Comparison of ENCODE assay signal across 17 cellular contexts in genomic region chr6:163429858-163430448, GRCh38. TPM values are rescaled to one million over a fixed set of nuclear protein-coding genes. Genes with fewer than 3 reads are reported as not detected.
A peak's percentile ranks its signal among the peaks of the same experiment; 100 is the strongest.
DNase-seq lines count a peak whose midpoint lies in the region; ATAC-seq and TF ChIP-seq lines count a peak whose summit lies in the region.
"Had no signal": no experiment of that assay in that cellular context is flagged by ENCODE, and none has a peak within 500 bp of the region (broad histone marks: within the 10 kb centered on the region; RNA-seq: fewer than 3 reads in every experiment).

No MANE protein-coding gene starts in this region.

- H3K4me1 ChIP-seq in left ventricle myocardium inferior (peaks cover 99% of the 10 kb centered on the region), upper lobe of right lung (peaks cover 46% of the 10 kb centered on the region), tibial artery (peaks cover 0 to 95% (median 29%) of the 10 kb centered on the region in 4 donors)

- peak; percentile 68 for ATAC-seq in upper lobe of right lung

- H3K9me3 ChIP-seq in left ventricle myocardium inferior (replicated peaks) (no peaks in the 10 kb centered on the region), upper lobe of right lung (no peaks in the 10 kb centered on the region), tibial artery (no peaks in the 10 kb centered on the region)

- H3K27ac ChIP-seq in left ventricle myocardium inferior (replicated peaks) (peak overlapping the region; percentile 24), caudate nucleus (ENCODE audit: low read depth, low read length) (peak overlapping the region; percentile 12), upper lobe of right lung (no peak overlapping the region), tibial artery (no peak overlapping the region)
- H3K27ac ChIP-seq: KMS-11, RWPE1 had no signal

- H3K36me3 ChIP-seq in left ventricle myocardium inferior (no peaks in the 10 kb centered on the region), upper lobe of right lung (no peaks in the 10 kb centered on the region), tibial artery (no peaks in the 10 kb centered on the region)

- H3K4me3 Mint-ChIP-seq in nephron, result no peak overlapping the region
- no peak overlapping the region for H3K4me3 Mint-ChIP-seq in activated CD4-positive, alpha-beta T cell treated with anti-CD3 and anti-CD28 coated beads, Interleukin-2, amount 10 ng/mL, durations not matched to agents 24 days and 14 days

- H3K27me3 ChIP-seq in left ventricle myocardium inferior (ENCODE audit: low read depth) (no peaks in the 10 kb centered on the region), upper lobe of right lung (no peaks in the 10 kb centered on the region), tibial artery (no peaks in the 10 kb centered on the region)

- H3K36me3 Mint-ChIP-seq in nephron (ENCODE audit: low read depth), result peaks cover 5% of the 10 kb centered on the region
- H3K36me3 Mint-ChIP-seq in activated CD4-positive, alpha-beta T cell treated with anti-CD3 and anti-CD28 coated beads, Interleukin-2, amount 10 ng/mL, durations not matched to agents 24 days and 14 days (ENCODE audit: low read depth), result no peaks in the 10 kb centered on the region

- intact Hi-C loops in left ventricle myocardium inferior (cut with micrococcal nuclease) (loop anchor here (10.0 kb wide), 2 partner anchors 275 to 525 kb away; no protein-coding TSS in a partner anchor), cardiac septum (cut with DNase I) (loop anchor here (10.0 kb wide), 1 partner anchor 125 kb away; no protein-coding TSS in a partner anchor), upper lobe of right lung (cut with DNase I) (loop anchor here (10.0 kb wide), 1 partner anchor 525 kb away; no protein-coding TSS in a partner anchor), tibial artery (cut with DNase I; ENCODE audit: low total_unique reads) (no loop called here)
- intact Hi-C loops in activated CD4-positive, alpha-beta T cell treated with anti-CD3 and anti-CD28 coated beads, Interleukin-2, amount 10 ng/mL, durations not matched to agents 24 days and 14 days (cut with micrococcal nuclease), result no loop called here

- H3K9me3 Mint-ChIP-seq in nephron, result no peaks in the 10 kb centered on the region
- H3K9me3 Mint-ChIP-seq in activated CD4-positive, alpha-beta T cell treated with anti-CD3 and anti-CD28 coated beads, Interleukin-2, amount 10 ng/mL, durations not matched to agents 24 days and 14 days, result no peaks in the 10 kb centered on the region

- DNase-seq in left ventricle myocardium inferior (no peak), cardiac septum (ENCODE audit: low spot score) (no peak), caudate nucleus (lab: John Stamatoyannopoulos, UW) (no peak), upper lobe of right lung (no peak), iPS-NIHi11 (ENCODE audit: low spot score) (no peak), tibial artery (no peak)
- DNase-seq in activated CD4-positive, alpha-beta T cell treated with anti-CD3 and anti-CD28 coated beads, Interleukin-2, amount 10 ng/mL, durations not matched to agents 24 days and 14 days, result no peak
- DNase-seq: DMS53; GOT3; MM.1S; NCI-H1105; NCI-H1694 treated with DMSO at 0.1 percent for 48 hours; NCI-H345; NK-92 treated with Interleukin-12 subunit alpha and Interleukin-12 subunit beta, amount 100 ng/mL, for 24 hours had no signal

- peaks cover 71% of the 10 kb centered on the region for H3K4me1 Mint-ChIP-seq in nephron
- peaks cover 23% of the 10 kb centered on the region for H3K4me1 Mint-ChIP-seq in activated CD4-positive, alpha-beta T cell treated with anti-CD3 and anti-CD28 coated beads, Interleukin-2, amount 10 ng/mL, durations not matched to agents 24 days and 14 days

- no peaks in the 10 kb centered on the region for H3K27me3 Mint-ChIP-seq in nephron (ENCODE audit: low read depth)
- H3K27me3 Mint-ChIP-seq in activated CD4-positive, alpha-beta T cell treated with anti-CD3 and anti-CD28 coated beads, Interleukin-2, amount 10 ng/mL, durations not matched to agents 24 days and 14 days, result no peaks in the 10 kb centered on the region

- H3K4me3 ChIP-seq in left ventricle myocardium inferior, result peak overlapping the region; percentile 34
- H3K4me3 ChIP-seq in upper lobe of right lung, result no peak overlapping the region
- no peak overlapping the region for H3K4me3 ChIP-seq in tibial artery

- peak overlapping the region; percentile 4 to 29 (median 29) for H3K27ac Mint-ChIP-seq in nephron
- H3K27ac Mint-ChIP-seq in activated CD4-positive, alpha-beta T cell treated with anti-CD3 and anti-CD28 coated beads, Interleukin-2, amount 10 ng/mL, durations not matched to agents 24 days and 14 days, result no peak overlapping the region

- TF ChIP-seq CTCF in left ventricle myocardium inferior (IDR thresholded peaks at IDR 0.05; ENCODE audit: borderline replicate concordance), result no peak
- TF ChIP-seq CTCF in nephron (IDR thresholded peaks at IDR 0.05; ENCODE audit: unreplicated experiment in 3 of 3), result no peak
- no peak for TF ChIP-seq CTCF in upper lobe of right lung (IDR thresholded peaks at IDR 0.05)
- TF ChIP-seq CTCF in tibial artery (IDR thresholded peaks at IDR 0.05), result no peak

RNA-seq across cellular contexts. Expression of gene QKI, which starts 15.4 kb away (rescaled TPM):
- total RNA-seq in left ventricle myocardium inferior, result 449 TPM
- total RNA-seq in cardiac septum, result 460 TPM
- 234 TPM for total RNA-seq in upper lobe of right lung
- total RNA-seq in activated CD4-positive, alpha-beta T cell treated with anti-CD3 and anti-CD28 coated beads, Interleukin-2, amount 10 ng/mL, durations not matched to agents 24 days and 14 days, result 69.3 and 79.7 TPM in 2 replicates

Comparison
In these comparisons a context has a peak if more than half of its experiments do, and no peak if none do; other contexts are left out.
1. H3K27ac ChIP-seq: peak in left ventricle myocardium inferior (single experiment) and caudate nucleus (single experiment); none in upper lobe of right lung (single experiment) and tibial artery (0 of 2).
2. intact Hi-C loops: an anchor here in left ventricle myocardium inferior (10.0 kb wide), cardiac septum (10.0 kb wide) and upper lobe of right lung (10.0 kb wide); none called in activated CD4-positive, alpha-beta T cell treated with anti-CD3 and anti-CD28 coated beads, Interleukin-2, amount 10 ng/mL, durations not matched to agents 24 days and 14 days and tibial artery.